In genomic region chr2:8276071-8276470, GRCh38 we compare ENCODE assay signal across 29 cellular contexts.
DNase-seq lines count a peak whose midpoint lies in the region; ATAC-seq, FAIRE-seq and TF ChIP-seq lines count a peak whose summit lies in the region.
"Had no signal": no experiment of that assay in that cellular context is flagged by ENCODE, and none has a peak within 500 bp of the region (broad histone marks: within the 10 kb centered on the region; RNA-seq: fewer than 3 reads in every experiment).

No MANE protein-coding gene starts in this region.

- H3K9ac ChIP-seq in HepG2 (ENCODE audit: insufficient read depth, low read depth, low read length) (no peak overlapping the region), K562 (ENCODE audit: insufficient read depth in 1 of 2, low read depth in 2 of 2, low read length in 2 of 2) (no peak overlapping the region)
- H3K9ac ChIP-seq: BLaER1 had no signal

- TF ChIP-seq EP300 in HepG2 (IDR thresholded peaks at IDR 0.05; ENCODE audit: low read depth in 2 of 2, low read length in 2 of 2), result no peak
- no peak for TF ChIP-seq EP300 in HepG2 (CRISPR knock-in tag; IDR thresholded peaks at IDR 0.05; ENCODE audit: borderline replicate concordance)
- TF ChIP-seq EP300 in K562 (IDR thresholded peaks at IDR 0.05; ENCODE audit: low read length), result no peak

- no peak overlapping the region for H3K4me3 Mint-ChIP-seq in activated T-helper 17 cell treated with anti-CD3 and anti-CD28 coated beads, Interleukin-2, amount 50 U/mL, for 72 hours
- H3K4me3 Mint-ChIP-seq: CD14-positive monocyte; CD4-positive, alpha-beta memory T cell; CD4-positive, CD25-positive, alpha-beta regulatory T cell; CD8-positive, alpha-beta memory T cell had no signal

- peaks cover 12% of the 10 kb centered on the region for H3K4me1 Mint-ChIP-seq in activated T-helper 17 cell treated with anti-CD3 and anti-CD28 coated beads, Interleukin-2, amount 50 U/mL, for 72 hours
- H3K4me1 Mint-ChIP-seq: CD4-positive, CD25-positive, alpha-beta regulatory T cell had no signal

- H3K4me2 ChIP-seq in HepG2 (ENCODE audit: low read depth, low read length) (no peak overlapping the region), K562 (ENCODE audit: insufficient read depth, low read length) (no peak overlapping the region)
- H3K4me2 ChIP-seq: BLaER1 had no signal

- no peaks in the 10 kb centered on the region for H4K20me1 ChIP-seq in HepG2 (ENCODE audit: insufficient read depth, low read length)
- no peaks in the 10 kb centered on the region for H4K20me1 ChIP-seq in K562 (replicated peaks; ENCODE audit: control insufficient read depth, insufficient read depth, low read length)
- H4K20me1 ChIP-seq: BLaER1 had no signal

- H3K27me3 ChIP-seq in HepG2 (ENCODE audit: control insufficient read depth in 1 of 2, insufficient read depth in 2 of 2, low read length in 2 of 2) (peaks cover 0 to 36% of the 10 kb centered on the region in 2 experiments; a peak in 4 of 5 replicates), right lobe of liver (no peaks in the 10 kb centered on the region), K562 (ENCODE audit: control insufficient read depth in 2 of 2, insufficient read depth in 2 of 2, low read length in 2 of 2) (peaks cover 4 to 20% of the 10 kb centered on the region in 2 experiments; a peak in 2 of 5 replicates)
- H3K27me3 ChIP-seq: BE2C, BLaER1 had no signal

- H3K27ac ChIP-seq in HepG2 (ENCODE audit: extremely low read length, insufficient read depth, low read length) (no peak overlapping the region), right lobe of liver (no peak overlapping the region), K562 (ENCODE audit: extremely low read depth, low read depth, low read length) (no peak overlapping the region)
- H3K27ac ChIP-seq: BLaER1 had no signal

- in situ Hi-C loops in HepG2 (cut with HindIII; ENCODE audit: extremely low pct_ligation_motif_present, low pct_unique_long_range_greater_than_20kb), result no loop called here
- in situ Hi-C loops in K562 (cut with MboI), result loop anchor here (10.0 kb wide), 1 partner anchor 409 kb away; the partner anchor contains the start of gene ID2

- TF ChIP-seq CTCF in HepG2 (CRISPR knock-in tag; IDR thresholded peaks at IDR 0.05) (no peak), right lobe of liver (IDR thresholded peaks at IDR 0.05) (no peak), K562 (IDR thresholded peaks at IDR 0.05 in 2 of 3, conservative IDR thresholded peaks at IDR 0.05 in 1 of 3; ENCODE audit: insufficient read depth in 2 of 3, low read depth in 1 of 3, low read length in 3 of 3) (no peak)

- no peak for TF ChIP-seq POLR2A in HepG2 (IDR thresholded peaks at IDR 0.05; ENCODE audit: insufficient read depth in 1 of 2, low read depth in 2 of 2, low read length in 2 of 2)
- no peak for TF ChIP-seq POLR2A in right lobe of liver (IDR thresholded peaks at IDR 0.05)
- TF ChIP-seq POLR2A in K562 (conservative IDR thresholded peaks at IDR 0.05), result no peak

- peaks cover 13% of the 10 kb centered on the region for H3K9me3 Mint-ChIP-seq in activated T-helper 17 cell treated with anti-CD3 and anti-CD28 coated beads, Interleukin-2, amount 50 U/mL, for 72 hours
- H3K9me3 Mint-ChIP-seq: CD4-positive, alpha-beta memory T cell; CD8-positive, alpha-beta memory T cell had no signal

- H3K4me1 ChIP-seq in HepG2 (ENCODE audit: insufficient read depth, low read length) (no peaks in the 10 kb centered on the region), right lobe of liver (peaks cover 0 to 4% (median 0%) of the 10 kb centered on the region in 4 donors), K562 (replicated peaks in 1 of 2; ENCODE audit: control insufficient read depth in 2 of 2, insufficient read depth in 2 of 2, low read length in 2 of 2) (no peaks in the 10 kb centered on the region)
- H3K4me1 ChIP-seq: BE2C, BLaER1 had no signal

- DNase-seq in HepG2 (ENCODE audit: low spot score), result no peak
- DNase-seq in right lobe of liver, result no peak
- no peak for DNase-seq in K562 (ENCODE audit: extremely low read depth in 1 of 4, low spot score in 3 of 4)
- DNase-seq in islet precursor cell, result peak; percentile 5
- DNase-seq in RPMI8226, result no peak
- DNase-seq in hypothalamus (lab: John Stamatoyannopoulos, UW), result no peak
- DNase-seq in activated T-cell treated with anti-CD3 and anti-CD28 coated beads, Interleukin-2, amount 50 U/mL, for 48 hours, result no peak
- DNase-seq: 8988T; ACHN; BE2C; C1 segment of cervical spinal cord; CD4-positive, alpha-beta memory T cell; CD4-positive, CD25-positive, alpha-beta regulatory T cell; CD8-positive, alpha-beta memory T cell; COR-L47; DMS 273 treated with DMSO at 0.1 percent for 48 hours; DMS153; DMS53; DMS79; DND-41; EL; GDM1 had no signal

- intact Hi-C loops in HepG2 (cut with micrococcal nuclease; ENCODE audit: unreplicated experiment) (no loop called here), right lobe of liver (cut with DNase I) (no loop called here), K562 (cut with micrococcal nuclease) (no loop called here)

- H3K79me2 ChIP-seq in HepG2 (ENCODE audit: insufficient read depth, low read length) (no peaks in the 10 kb centered on the region), K562 (ENCODE audit: control insufficient read depth, insufficient read depth, low read length) (no peaks in the 10 kb centered on the region)

- H3K9me1 ChIP-seq in K562 (ENCODE audit: control insufficient read depth, insufficient read depth, low read length), result no peaks in the 10 kb centered on the region

- FAIRE-seq in HepG2 (lab: Jason Lieb, UNC) (no peak), K562 (lab: Jason Lieb, UNC) (no peak)
- FAIRE-seq: A204.1, GM12878, GM12892, GM19239 had no signal

- POLR2A ChIA-PET in HepG2 (lab: Yijun Ruan, JAX), result no interaction called here
- POLR2A ChIA-PET in K562 (lab: Yijun Ruan, JAX), result no interaction called here

- ATAC-seq in HepG2 (no peak), right lobe of liver (no peak), K562 (no peak)
- peak; percentile 54 for ATAC-seq in activated T-helper 17 cell treated with anti-CD3 and anti-CD28 coated beads, Interleukin-2, amount 50 U/mL, for 72 hours (replicated peaks)
- ATAC-seq: GM12878 had no signal

- H3K9me3 ChIP-seq in HepG2 (ENCODE audit: low read length) (peaks cover 10% of the 10 kb centered on the region; the same call in 1 of the 2 replicates), right lobe of liver (no peaks in the 10 kb centered on the region), K562 (replicated peaks; ENCODE audit: control insufficient read depth, insufficient read depth, low read depth, low read length) (no peaks in the 10 kb centered on the region)
- H3K9me3 ChIP-seq: BE2C, BLaER1 had no signal

- 32% methylated on average over 3 of the region's 3 CpGs for WGBS in HepG2 (ENCODE audit: low lambda C conversion rate)
- 88% methylated on average over 3 of the region's 3 CpGs for WGBS in right lobe of liver (ENCODE audit: insufficient coverage, low coverage, low lambda C conversion rate, missing lambda C conversion rate)
- WGBS in K562 (ENCODE audit: insufficient coverage, low coverage, missing lambda C conversion rate), result 0% methylated on average over 3 of the region's 3 CpGs

- no TSS peak for BruUV-seq in HepG2 (replicated peaks; lab: Mats Ljungman, UMichigan)
- no TSS peak for BruUV-seq in K562 (replicated peaks; lab: Mats Ljungman, UMichigan)

- H2AFZ ChIP-seq in HepG2 (ENCODE audit: low read length) (no peak overlapping the region), K562 (ENCODE audit: low read depth, low read length) (no peak overlapping the region)

- H3K27me3 Mint-ChIP-seq in activated T-helper 17 cell treated with anti-CD3 and anti-CD28 coated beads, Interleukin-2, amount 50 U/mL, for 72 hours, result no peaks in the 10 kb centered on the region
- H3K27me3 Mint-ChIP-seq: CD4-positive, alpha-beta memory T cell; CD4-positive, CD25-positive, alpha-beta regulatory T cell had no signal

- H3K27ac Mint-ChIP-seq in activated T-helper 17 cell treated with anti-CD3 and anti-CD28 coated beads, Interleukin-2, amount 50 U/mL, for 72 hours, result peak overlapping the region; percentile 9
- H3K27ac Mint-ChIP-seq: CD4-positive, CD25-positive, alpha-beta regulatory T cell had no signal

- H3K36me3 ChIP-seq in HepG2 (replicated peaks in 1 of 2; ENCODE audit: control insufficient read depth in 1 of 2, insufficient read depth in 2 of 2, low read length in 2 of 2) (no peaks in the 10 kb centered on the region), right lobe of liver (no peaks in the 10 kb centered on the region), K562 (ENCODE audit: control insufficient read depth, insufficient read depth, low read length) (no peaks in the 10 kb centered on the region)
- H3K36me3 ChIP-seq: BE2C, BLaER1 had no signal

- no peak for TF ChIP-seq RAD21 in HepG2 (CRISPR knock-in tag; IDR thresholded peaks at IDR 0.05)
- TF ChIP-seq RAD21 in K562 (CRISPR knock-in tag; conservative IDR thresholded peaks at IDR 0.05 in 1 of 2, IDR thresholded peaks at IDR 0.05 in 1 of 2), result no peak

- H3K36me3 Mint-ChIP-seq in activated T-helper 17 cell treated with anti-CD3 and anti-CD28 coated beads, Interleukin-2, amount 50 U/mL, for 72 hours (ENCODE audit: low read depth), result peaks cover 8% of the 10 kb centered on the region
- H3K36me3 Mint-ChIP-seq: CD14-positive monocyte; CD4-positive, CD25-positive, alpha-beta regulatory T cell had no signal

- CTCF ChIA-PET in HepG2 (lab: Yijun Ruan, JAX; ENCODE audit: low intra/inter-chr PET ratio, low total read pairs), result no interaction called here
- CTCF ChIA-PET in K562 (lab: Yijun Ruan, JAX; ENCODE audit: low intra/inter-chr PET ratio), result no interaction called here

- H3K4me3 ChIP-seq in HepG2 (replicated peaks in 1 of 3; ENCODE audit: insufficient read depth in 1 of 3, low read depth in 2 of 3, low read length in 3 of 3) (no peak overlapping the region), right lobe of liver (no peak overlapping the region), K562 (no peak overlapping the region)
- H3K4me3 ChIP-seq: BLaER1, GM12878 had no signal

TF ChIP-seq in HepG2, 621 proteins besides CTCF, POLR2A, EP300 and RAD21:
- peak; percentile 59; the same call in 1 of the 2 replicates for TF ChIP-seq ZNF430 (CRISPR knock-in tag; IDR thresholded peaks at IDR 0.05)
- no peak for TF ChIP-seq CHCHD3 (CRISPR knock-in tag; IDR thresholded peaks at IDR 0.05)
- no peak for TF ChIP-seq IRX3 (CRISPR knock-in tag; IDR thresholded peaks at IDR 0.05; ENCODE audit: borderline replicate concordance, low read depth)
TF ChIP-seq in HepG2: peak in this region for 1.

TF ChIP-seq in K562, 482 proteins besides CTCF, POLR2A, EP300 and RAD21:
- TF ChIP-seq ZNF584 (CRISPR knock-in tag; IDR thresholded peaks at IDR 0.05; ENCODE audit: low read depth), result no peak
- 0 out of 2 replicates have a peak, but pooled peaks have one; percentile 51 for TF ChIP-seq ZNF431 (CRISPR knock-in tag; IDR thresholded peaks at IDR 0.05)

Comparison
In these comparisons a context has a peak if more than half of its experiments do, and no peak if none do; other contexts are left out.
1. Of the 241 proteins assayed by ChIP-seq in both HepG2 and K562: peak only in HepG2: none; only in K562: ZNF431; in both: none; in neither: 240.